In the genomic region with DNA sequence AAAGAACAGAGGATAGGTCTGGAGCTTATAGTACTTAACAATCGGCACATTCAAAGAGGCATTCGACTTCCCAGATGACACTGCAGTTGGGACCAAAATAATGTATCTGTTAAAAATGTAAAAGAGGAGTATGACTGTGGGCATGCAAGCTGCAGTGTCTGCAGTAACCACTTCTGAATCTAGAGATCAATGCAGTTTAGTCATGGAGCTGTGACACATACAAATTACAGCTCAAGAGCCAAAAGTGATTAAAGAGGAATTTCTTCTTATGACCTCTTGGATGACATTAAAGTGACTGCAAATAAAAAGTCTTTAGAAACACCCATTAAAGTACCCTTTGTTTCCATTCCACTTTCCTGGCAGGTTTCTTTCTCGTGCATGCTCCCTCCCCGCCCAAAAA, we compare ENCODE assay signal across 14 cellular contexts.
DNase-seq lines count a peak whose midpoint lies in the region; ATAC-seq, FAIRE-seq and TF ChIP-seq lines count a peak whose summit lies in the region.
"Had no signal": no experiment of that assay in that cellular context is flagged by ENCODE, and none has a peak within 500 bp of the region (broad histone marks: within the 10 kb centered on the region; RNA-seq: fewer than 3 reads in every experiment).

No MANE protein-coding gene starts in this region.

- H3K18ac ChIP-seq in trophoblast cell (ENCODE audit: low read length) = no peak overlapping the region

- no peak for FAIRE-seq in endothelial cell of umbilical vein (lab: Jason Lieb, UNC)

- no CpG with 5 or more reads among the region's 4 CpGs for WGBS in trophoblast cell (ENCODE audit: extremely low coverage, insufficient coverage, insufficient read length)

- H3K14ac ChIP-seq in trophoblast cell (ENCODE audit: low read length) = no peak overlapping the region

- H3K9ac ChIP-seq in endothelial cell of umbilical vein (replicated peaks; ENCODE audit: extremely low read depth, insufficient read depth, low read length) = no peak overlapping the region
- H3K9ac ChIP-seq in trophoblast cell (ENCODE audit: low read length) = no peak overlapping the region

- no peaks in the 10 kb centered on the region for H3K36me3 Mint-ChIP-seq in natural killer cell

- CTCF ChIA-PET in endothelial cell of umbilical vein (lab: Charles Lee) = interaction anchor here (1.0 kb wide), 1 partner anchor 198 kb away, joined by 3 read pairs; no protein-coding TSS in a partner anchor

- H3K9me1 ChIP-seq in endothelial cell of umbilical vein (replicated peaks; ENCODE audit: control insufficient read depth, extremely low read depth, insufficient read depth, low read length) = no peaks in the 10 kb centered on the region

- dilution Hi-C loops in endothelial cell of umbilical vein (cut with MboI; ENCODE audit: extremely low pct_ligation_motif_present, low sequenced_read_pairs) = no loop called here

- POLR2A ChIA-PET in endothelial cell of umbilical vein (lab: Charles Lee) = no interaction called here

- no peak overlapping the region for H2BK12ac ChIP-seq in trophoblast cell (ENCODE audit: low read length)

- TF ChIP-seq CTCF in endothelial cell of umbilical vein (IDR thresholded peaks at IDR 0.05; ENCODE audit: extremely low read depth in 1 of 2, insufficient read depth in 1 of 2, low read depth in 1 of 2, low read length in 2 of 2) = no peak
- TF ChIP-seq CTCF in natural killer cell (IDR thresholded peaks at IDR 0.05) = no peak

- H3K9me3 ChIP-seq in endothelial cell of umbilical vein (replicated peaks; ENCODE audit: control insufficient read depth, insufficient read depth, low read length) (no peaks in the 10 kb centered on the region), trophoblast cell (ENCODE audit: insufficient read depth, low read depth, low read length) (no peaks in the 10 kb centered on the region)

- H3K27me3 ChIP-seq in endothelial cell of umbilical vein (ENCODE audit: control insufficient read depth in 2 of 2, insufficient read depth in 2 of 2, low read length in 2 of 2) (no peaks in the 10 kb centered on the region), trophoblast cell (ENCODE audit: insufficient read depth, low read length) (no peaks in the 10 kb centered on the region)

- H3K4me2 ChIP-seq in endothelial cell of umbilical vein (ENCODE audit: insufficient read depth, low read length) (no peak overlapping the region), trophoblast cell (ENCODE audit: low read length) (no peak overlapping the region)

- no peaks in the 10 kb centered on the region for H3K27me3 Mint-ChIP-seq in natural killer cell (ENCODE audit: low read depth in 2 of 2)
- H3K27me3 Mint-ChIP-seq: activated CD8-positive, alpha-beta T cell treated with anti-CD3 and anti-CD28 coated beads for 36 hours had no signal

- H3K4me3 ChIP-seq in endothelial cell of umbilical vein (replicated peaks in 1 of 3; ENCODE audit: insufficient read depth in 1 of 3, low read depth in 1 of 3, low read length in 3 of 3) (no peak overlapping the region), trophoblast cell (ENCODE audit: low read depth, low read length) (no peak overlapping the region)

- H4K91ac ChIP-seq in trophoblast cell (ENCODE audit: low read depth, low read length) = no peak overlapping the region

- H2BK5ac ChIP-seq in trophoblast cell (ENCODE audit: low read depth, low read length, poor library complexity) = no peak overlapping the region

- no peak overlapping the region for H2AK5ac ChIP-seq in trophoblast cell (ENCODE audit: low read length)

- H3K4me3 Mint-ChIP-seq in natural killer cell = no peak overlapping the region
- H3K4me3 Mint-ChIP-seq: activated CD8-positive, alpha-beta T cell treated with anti-CD3 and anti-CD28 coated beads for 36 hours had no signal

- TF ChIP-seq POLR2A in endothelial cell of umbilical vein (IDR thresholded peaks at IDR 0.05; ENCODE audit: low read depth, low read length) = no peak

- no peaks in the 10 kb centered on the region for H4K20me1 ChIP-seq in endothelial cell of umbilical vein (replicated peaks; ENCODE audit: control insufficient read depth, extremely low read depth, insufficient read depth, low read length)

- H3K79me1 ChIP-seq in trophoblast cell (ENCODE audit: low read length) = peaks cover 4% of the 10 kb centered on the region

- H3K4ac ChIP-seq in trophoblast cell (ENCODE audit: low read depth, low read length) = no peak overlapping the region

- no peak overlapping the region for H3K27ac ChIP-seq in endothelial cell of umbilical vein (ENCODE audit: insufficient read depth, low read depth, low read length)
- peak overlapping the region; percentile 22 for H3K27ac ChIP-seq in trophoblast cell (ENCODE audit: low read depth, low read length)

- no peak overlapping the region for H3K23ac ChIP-seq in trophoblast cell (ENCODE audit: low read length)

- H3K79me2 ChIP-seq in endothelial cell of umbilical vein (ENCODE audit: control insufficient read depth, insufficient read depth, low read length) (no peaks in the 10 kb centered on the region), trophoblast cell (ENCODE audit: control insufficient read depth, insufficient read depth, low read length, poor library complexity) (no peaks in the 10 kb centered on the region)

- H3K36me3 ChIP-seq in endothelial cell of umbilical vein (ENCODE audit: control insufficient read depth in 2 of 2, extremely low read depth in 1 of 2, insufficient read depth in 2 of 2, low read length in 2 of 2) (no peaks in the 10 kb centered on the region), trophoblast cell (ENCODE audit: control insufficient read depth in 1 of 2, insufficient read depth in 2 of 2, low read length in 2 of 2) (no peaks in the 10 kb centered on the region)

- no peaks in the 10 kb centered on the region for H3K4me1 Mint-ChIP-seq in natural killer cell

- H4K12ac ChIP-seq in trophoblast cell (ENCODE audit: low read depth, low read length) = no peak overlapping the region

- H2AFZ ChIP-seq in endothelial cell of umbilical vein (ENCODE audit: low read depth, low read length) = peak overlapping the region; percentile 7
- no peak overlapping the region for H2AFZ ChIP-seq in trophoblast cell (ENCODE audit: insufficient read depth, low read length, poor library complexity)

- no TSS peak for BruUV-seq in endothelial cell of umbilical vein (replicated peaks; lab: Mats Ljungman, UMichigan)

- peak; percentile 19 for DNase-seq in Daoy (ENCODE audit: low read depth)
- peak; percentile 68 to 70 for DNase-seq in NCI-H446 (lab: John Stamatoyannopoulos, UW)
- DNase-seq in endothelial cell of umbilical vein (ENCODE audit: low read depth, low spot score) = no peak
- no peak for DNase-seq in trophoblast cell
- DNase-seq in natural killer cell = no peak
- no peak for DNase-seq in NCI-H187 treated with DMSO at 0.1 percent for 48 hours (lab: John Stamatoyannopoulos, UW)
- DNase-seq: activated CD8-positive, alpha-beta T cell treated with anti-CD3 and anti-CD28 coated beads for 36 hours; C1 segment of cervical spinal cord; DND-41; MM.1S; NCI-H2029 treated with DMSO at 0.1 percent for 48 hours had no signal

- H2BK120ac ChIP-seq in trophoblast cell (ENCODE audit: insufficient read depth, low read length, poor library complexity) = no peak overlapping the region

- peaks cover 3 to 7% of the 10 kb centered on the region in 2 donors for H3K9me3 Mint-ChIP-seq in natural killer cell
- H3K9me3 Mint-ChIP-seq: activated CD8-positive, alpha-beta T cell treated with anti-CD3 and anti-CD28 coated beads for 36 hours; activated T-helper 2 cell treated with anti-CD3 and anti-CD28 coated beads, Interferon-gamma antibody, Interleukin-2, Interleukin-4, amounts not matched to agents 10 μg/mL and 5 μg/mL and 100 μg/mL, durations not matched to agents 14 hours and 24 hours and 36 hours had no signal

- H3K4me1 ChIP-seq in endothelial cell of umbilical vein (ENCODE audit: control insufficient read depth, extremely low read depth, insufficient read depth, low read length) (no peaks in the 10 kb centered on the region), trophoblast cell (ENCODE audit: control insufficient read depth in 1 of 2, insufficient read depth in 2 of 2, low read length in 2 of 2) (peaks cover 0 to 3% of the 10 kb centered on the region in 2 experiments)

- intact Hi-C loops in endothelial cell of umbilical vein (cut with micrococcal nuclease) = loop anchor here (10.0 kb wide), 1 partner anchor 372 kb away; no protein-coding TSS in a partner anchor
- intact Hi-C loops in natural killer cell (cut with micrococcal nuclease) = no loop called here

- H3K27ac Mint-ChIP-seq in natural killer cell = no peak overlapping the region
- H3K27ac Mint-ChIP-seq: activated CD8-positive, alpha-beta T cell treated with anti-CD3 and anti-CD28 coated beads for 36 hours; activated T-helper 2 cell treated with anti-CD3 and anti-CD28 coated beads, Interferon-gamma antibody, Interleukin-2, Interleukin-4, amounts not matched to agents 10 μg/mL and 5 μg/mL and 100 μg/mL, durations not matched to agents 14 hours and 24 hours and 36 hours had no signal

- H4K8ac ChIP-seq in trophoblast cell (ENCODE audit: low read depth, low read length) = no peak overlapping the region

- no peak for ATAC-seq in HG03097 (IDR thresholded peaks at IDR 0.05; ENCODE audit: low FRiP score, unreplicated experiment)
- no peak for ATAC-seq in GM18861 (IDR thresholded peaks at IDR 0.05; ENCODE audit: unreplicated experiment)
- no peak for ATAC-seq in natural killer cell
- ATAC-seq: activated CD8-positive, alpha-beta T cell treated with anti-CD3 and anti-CD28 coated beads for 36 hours had no signal

TF ChIP-seq in endothelial cell of umbilical vein, 7 proteins besides CTCF, POLR2A, EP300 and RAD21:
- TF ChIP-seq FOS (IDR thresholded peaks at IDR 0.05; ENCODE audit: borderline replicate concordance, insufficient read depth, low read length) (no peak), GATA2 (IDR thresholded peaks at IDR 0.05; ENCODE audit: insufficient read depth, insufficient read length, low read depth, low read length) (no peak), JUN (IDR thresholded peaks at IDR 0.05; ENCODE audit: borderline replicate concordance, insufficient read depth, insufficient read length, low read depth) (no peak), MYC (IDR thresholded peaks at IDR 0.05; ENCODE audit: low read depth, low read length) (no peak), MAX (IDR thresholded peaks at IDR 0.05; ENCODE audit: insufficient read depth, insufficient read length) (no peak), EZH2 (IDR thresholded peaks at IDR 0.05; ENCODE audit: borderline replicate concordance, low read depth, low read length, severe bottlenecking) (no peak), POLR2AphosphoS5 (IDR thresholded peaks at IDR 0.05; ENCODE audit: insufficient read depth, low read depth, low read length) (no peak)

Comparison
In these comparisons a context has a peak if more than half of its experiments do, and no peak if none do; other contexts are left out.
1. DNase-seq: peak in Daoy (single experiment) and NCI-H446 (2 of 2); none in endothelial cell of umbilical vein (single experiment), trophoblast cell (0 of 2), natural killer cell (single experiment) and NCI-H187 treated with DMSO at 0.1 percent for 48 hours (single experiment).